Comparison of ENCODE assay signal across 25 cellular contexts in the genomic region with DNA sequence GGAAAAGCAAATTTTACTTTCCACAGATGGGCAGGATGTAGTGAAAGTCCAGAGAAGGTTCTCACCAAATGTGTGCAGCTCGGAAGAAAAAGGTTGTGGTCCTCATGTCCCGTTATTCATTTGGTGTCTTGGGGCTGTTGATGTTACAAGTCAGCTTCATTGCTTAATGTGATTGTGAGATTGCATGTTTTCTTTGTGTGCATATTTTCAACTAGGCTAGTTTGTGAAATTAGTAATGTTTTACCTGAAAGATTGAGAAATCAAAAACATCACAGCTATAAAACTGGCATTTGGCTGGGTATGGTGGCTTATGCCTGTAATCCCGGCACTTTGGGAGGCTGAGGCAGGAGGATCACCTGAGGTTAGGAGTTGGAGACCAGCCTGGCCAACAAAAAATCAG.
"Had no signal": no experiment of that assay in that cellular context is flagged by ENCODE, and none has a peak within 500 bp of the region (broad histone marks: within the 10 kb centered on the region; RNA-seq: fewer than 3 reads in every experiment).

No MANE protein-coding gene starts in this region.

- DNase-seq: cerebellar nuclear complex; cortex of kidney; effector CD4-positive, alpha-beta T cell; foreskin fibroblast; gastrocnemius medialis; left cardiac atrium; left ventricle myocardium inferior; lower lobe of right lung; natural killer cell; sigmoid colon; stimulated activated CD4-positive, alpha-beta T cell treated with anti-CD3 and anti-CD28 coated beads, Interleukin-2, amount 100 ng/mL, for 24 hours; stimulated activated CD4-positive, alpha-beta T cell treated with anti-CD3 and anti-CD28 coated beads, Interleukin-4, amount 100 ng/mL, for 24 hours; stimulated activated naive CD4-positive, alpha-beta T cell treated with Interleukin-2 at 50 U/mL for 16 hours had no signal

- H3K4me2 ChIP-seq: hepatocyte had no signal

- H3K9ac ChIP-seq: parathyroid adenoma had no signal

- H3K4me1 ChIP-seq: gastrocnemius medialis, left ventricle myocardium inferior, lower lobe of right lung, parathyroid adenoma, right atrium auricular region, tibial nerve, upper lobe of left lung had no signal

- ATAC-seq: esophagus mucosa; gastrocnemius medialis; left cardiac atrium; natural killer cell; stimulated activated effector memory CD8-positive, alpha-beta T cell treated with anti-CD3 and anti-CD28 coated beads, Interleukin-12 subunit alpha, Interleukin-12 subunit beta, amount 100 ng/mL, for 72 hours had no signal

- H3K4me3 ChIP-seq: gastrocnemius medialis, hepatocyte, left ventricle myocardium inferior, lower lobe of right lung, right atrium auricular region, sigmoid colon, thoracic aorta, tibial nerve, upper lobe of left lung had no signal

- H3K9me3 Mint-ChIP-seq: memory B cell; natural killer cell; neural crest cell; stimulated activated effector memory CD8-positive, alpha-beta T cell treated with anti-CD3 and anti-CD28 coated beads, Interleukin-12 subunit alpha, Interleukin-12 subunit beta, amount 100 ng/mL, for 72 hours had no signal

- H3K9me3 ChIP-seq: gastrocnemius medialis, left ventricle myocardium inferior, lower lobe of right lung, right atrium auricular region, sigmoid colon, thoracic aorta, tibial nerve, upper lobe of left lung had no signal

- H3K36me3 Mint-ChIP-seq: natural killer cell had no signal

- H3K4me1 Mint-ChIP-seq: memory B cell; natural killer cell; neural crest cell; stimulated activated effector memory CD8-positive, alpha-beta T cell treated with anti-CD3 and anti-CD28 coated beads, Interleukin-12 subunit alpha, Interleukin-12 subunit beta, amount 100 ng/mL, for 72 hours had no signal

- H3K27ac ChIP-seq: epithelial cell of prostate, gastrocnemius medialis, hepatocyte, left ventricle myocardium inferior, lower lobe of right lung, parathyroid adenoma, right atrium auricular region, sigmoid colon, thoracic aorta, tibial nerve, upper lobe of left lung had no signal

- H3K4me3 Mint-ChIP-seq: memory B cell; natural killer cell; neural crest cell; stimulated activated effector memory CD8-positive, alpha-beta T cell treated with anti-CD3 and anti-CD28 coated beads, Interleukin-12 subunit alpha, Interleukin-12 subunit beta, amount 100 ng/mL, for 72 hours had no signal

- H3K27me3 ChIP-seq: gastrocnemius medialis, hepatocyte, right atrium auricular region, sigmoid colon, tibial nerve, upper lobe of left lung had no signal

- H3K27me3 Mint-ChIP-seq: memory B cell, progenitor cell of endocrine pancreas had no signal
